Comparison of ENCODE assay signal across 8 cellular contexts in the genomic region with DNA sequence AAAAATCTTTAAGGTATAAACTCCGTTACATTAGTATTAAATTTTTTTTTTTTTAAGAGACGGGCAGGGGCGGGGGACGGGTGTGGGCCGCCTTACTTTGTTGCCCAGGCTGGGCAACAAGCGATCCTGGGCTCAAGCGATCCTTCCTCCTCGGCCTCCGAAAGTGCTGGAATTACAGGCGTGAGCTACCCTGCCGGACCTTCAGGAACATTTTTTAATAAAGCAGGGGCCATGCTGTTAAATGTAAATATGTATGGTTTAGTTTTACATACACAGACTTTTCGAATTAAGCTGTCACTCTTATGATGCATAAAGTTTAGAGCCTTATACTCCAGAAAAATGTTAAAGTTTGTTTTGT. TPM values are rescaled to one million over a fixed set of nuclear protein-coding genes. Genes with fewer than 3 reads are reported as not detected.
DNase-seq lines count a peak whose midpoint lies in the region; TF ChIP-seq lines count a peak whose summit lies in the region.

No MANE protein-coding gene starts in this region.

- H3K9me2 ChIP-seq in GM23248 (ENCODE audit: insufficient read depth): no peaks in the 10 kb centered on the region
- H3K9me2 ChIP-seq in SU-DHL-6 (replicated peaks; ENCODE audit: insufficient read depth, low read length): no peaks in the 10 kb centered on the region

- H3K9me3 ChIP-seq in GM23248 (ENCODE audit: low read depth): no peaks in the 10 kb centered on the region
- H3K9me3 ChIP-seq in SU-DHL-6 (ENCODE audit: insufficient read depth, low read length): no peaks in the 10 kb centered on the region

- H3K4me1 ChIP-seq in GM23248 (ENCODE audit: insufficient read depth): peaks cover 39% of the 10 kb centered on the region

- no peaks in the 10 kb centered on the region for H3K27me3 ChIP-seq in GM23248 (replicated peaks; ENCODE audit: insufficient read depth)
- no peaks in the 10 kb centered on the region for H3K27me3 ChIP-seq in SU-DHL-6 (ENCODE audit: low read length)

- DNase-seq in GM23248 (peak; percentile 41), foreskin fibroblast (peak in 1 of 2 donors; percentile 36), skeletal muscle cell (ENCODE audit: low read depth) (no peak), putamen (ENCODE audit: low spot score) (no peak), T-helper 9 cell (no peak), SW 1271 (lab: John Stamatoyannopoulos, UW) (no peak), retina (no peak)

- H2AFZ ChIP-seq in GM23248 (peak overlapping the region; percentile 64), SU-DHL-6 (ENCODE audit: low read depth, low read length, severe bottlenecking) (no peak overlapping the region)

- peaks cover 58% of the 10 kb centered on the region for H3F3A ChIP-seq in GM23248 (ENCODE audit: insufficient read depth)
- H3F3A ChIP-seq in SU-DHL-6 (ENCODE audit: insufficient read depth): 0 out of 2 replicates have a peak, but pooled peaks cover 6% of the 10 kb centered on the region

- peak overlapping the region; percentile 93 for H3K9ac ChIP-seq in GM23248
- H3K9ac ChIP-seq in SU-DHL-6 (ENCODE audit: low read length): peak overlapping the region; percentile 93

- H3K4me3 ChIP-seq in GM23248: peak overlapping the region; percentile 96
- peak overlapping the region; percentile 99 for H3K4me3 ChIP-seq in SU-DHL-6 (ENCODE audit: insufficient read depth, low read length, poor library complexity, severe bottlenecking)
- peak overlapping the region; percentile 90 to 97 for H3K4me3 ChIP-seq in foreskin fibroblast (ENCODE audit: low read depth in 1 of 2, low read length in 2 of 2)
- H3K4me3 ChIP-seq in skeletal muscle cell (ENCODE audit: low read depth, low read length): peak overlapping the region; percentile 94

- TF ChIP-seq CTCF in SU-DHL-6 (IDR thresholded peaks at IDR 0.05; ENCODE audit: insufficient read depth, low read length, poor library complexity, severe bottlenecking) (no peak), foreskin fibroblast (IDR thresholded peaks at IDR 0.05; ENCODE audit: low read depth, low read length) (no peak)

- WGBS in GM23248 (ENCODE audit: low coverage in 1 of 2, low lambda C conversion rate in 2 of 2, missing lambda C conversion rate in 2 of 2), 2 experiments: 2 to 5% methylated on average over 12 of the region's 12 CpGs

- in situ Hi-C loops in GM23248 (cut with MboI): no loop called here

- H4K20me1 ChIP-seq in GM23248 (ENCODE audit: insufficient read depth) (peaks cover 17% of the 10 kb centered on the region; the same call in 1 of the 2 replicates), SU-DHL-6 (ENCODE audit: low read depth, low read length) (peaks cover 3% of the 10 kb centered on the region; the same call in 1 of the 2 replicates)

- H3K79me2 ChIP-seq in GM23248 (ENCODE audit: insufficient read depth) (peaks cover 72% of the 10 kb centered on the region), SU-DHL-6 (ENCODE audit: insufficient read depth, low read length) (peaks cover 73% of the 10 kb centered on the region)

- H3K27ac ChIP-seq in GM23248: peak overlapping the region; percentile 37
- H3K27ac ChIP-seq in SU-DHL-6 (ENCODE audit: low read depth, low read length): no peak overlapping the region

- no peaks in the 10 kb centered on the region for H3K36me3 ChIP-seq in GM23248 (ENCODE audit: low read depth)
- H3K36me3 ChIP-seq in SU-DHL-6 (ENCODE audit: low read length): no peaks in the 10 kb centered on the region

- H3K4me2 ChIP-seq in GM23248 (ENCODE audit: unreplicated experiment): peak overlapping the region; percentile 88
- H3K4me2 ChIP-seq in SU-DHL-6 (ENCODE audit: low read depth, low read length, poor library complexity, severe bottlenecking): peak overlapping the region; percentile 69

RNA-seq across cellular contexts. Expression of gene PPM1D, which starts 2.4 kb away (rescaled TPM):
- 7.8 and 7.9 TPM in 2 replicates for total RNA-seq in GM23248 (2014; rRNA removed; shearing (Covaris generic))
- polyA plus RNA-seq in GM23248 (2016; fragmentation: Nextera tagmentation; extraction: Ambion mirVana): 7.9 and 8.1 TPM in 2 replicates
